ENCODE assay signal across 9 cellular contexts in genomic region chr2:30708491-30709290, GRCh38.
A peak's percentile ranks its signal among the peaks of the same experiment; 100 is the strongest.
DNase-seq lines count a peak whose midpoint lies in the region; ATAC-seq and TF ChIP-seq lines count a peak whose summit lies in the region.
"Had no signal": no experiment of that assay in that cellular context is flagged by ENCODE, and none has a peak within 500 bp of the region (broad histone marks: within the 10 kb centered on the region; RNA-seq: fewer than 3 reads in every experiment).

No MANE protein-coding gene starts in this region.

- H3K4me1 Mint-ChIP-seq in endothelial cell (ENCODE audit: unreplicated experiment), result no peaks in the 10 kb centered on the region

- no peaks in the 10 kb centered on the region for H4K20me1 ChIP-seq in OCI-LY1 (ENCODE audit: insufficient read depth, low read length)

- TF ChIP-seq CTCF in GM12865 (IDR thresholded peaks at IDR 0.05; ENCODE audit: insufficient read depth, low read depth, low read length, missing control alignments) (peak; percentile 33), OCI-LY1 (IDR thresholded peaks at IDR 0.05; ENCODE audit: low read length) (peak; percentile 54), endothelial cell (IDR thresholded peaks at IDR 0.05; ENCODE audit: unreplicated experiment) (peak; percentile 64)

- H3K79me2 ChIP-seq in OCI-LY1 (ENCODE audit: insufficient read depth, low read length), result no peaks in the 10 kb centered on the region

- no peaks in the 10 kb centered on the region for H3K9me2 ChIP-seq in OCI-LY1 (ENCODE audit: low read depth, low read length)

- DNase-seq in GM12865 (ENCODE audit: low read depth), result peak; percentile 19
- DNase-seq in endothelial cell (ENCODE audit: low spot score), result no peak
- DNase-seq in posterior vena cava (ENCODE audit: low spot score), result peak; percentile 77
- DNase-seq in left lobe of liver (ENCODE audit: low spot score), result no peak
- no peak for DNase-seq in NCI-H2227 treated with DMSO at 0.1 percent for 48 hours (lab: John Stamatoyannopoulos, UW)
- DNase-seq in NOMO-1 (lab: John Stamatoyannopoulos, UW; ENCODE audit: unreplicated experiment in 2 of 2), result no peak
- DNase-seq: activated T-cell treated with anti-CD3 and anti-CD28 coated beads for 4 hours had no signal

- H3K27me3 Mint-ChIP-seq in endothelial cell (ENCODE audit: unreplicated experiment), result no peaks in the 10 kb centered on the region
- H3K27me3 Mint-ChIP-seq: IgD-negative memory B cell had no signal

- no peak overlapping the region for H3K9ac ChIP-seq in OCI-LY1 (ENCODE audit: low read length)

- no peak overlapping the region for H3K27ac ChIP-seq in OCI-LY1 (ENCODE audit: low read depth, low read length, poor library complexity, severe bottlenecking)

- H3K4me2 ChIP-seq in OCI-LY1 (ENCODE audit: low read length), result no peak overlapping the region

- no peaks in the 10 kb centered on the region for H3K36me3 Mint-ChIP-seq in endothelial cell (ENCODE audit: low read depth, unreplicated experiment)
- H3K36me3 Mint-ChIP-seq: IgD-negative memory B cell had no signal

- no peak for ATAC-seq in left lobe of liver

- H3K4me3 Mint-ChIP-seq in endothelial cell (ENCODE audit: unreplicated experiment), result no peak overlapping the region
- H3K4me3 Mint-ChIP-seq: IgD-negative memory B cell had no signal

- H3K36me3 ChIP-seq in OCI-LY1 (ENCODE audit: insufficient read depth, low read length), result no peaks in the 10 kb centered on the region

- intact Hi-C loops in posterior vena cava (cut with DNase I), result loop anchor here (5.0 to 10.0 kb wide), 4 partner anchors 304 to 536 kb away; no protein-coding TSS in a partner anchor

- no peak overlapping the region for H2AFZ ChIP-seq in OCI-LY1 (ENCODE audit: low read length)

- H3K4me1 ChIP-seq in OCI-LY1 (ENCODE audit: insufficient read depth, low read length, severe bottlenecking), result no peaks in the 10 kb centered on the region

- no peak overlapping the region for H3K27ac Mint-ChIP-seq in endothelial cell (ENCODE audit: unreplicated experiment)

- no peaks in the 10 kb centered on the region for H3F3A ChIP-seq in OCI-LY1 (ENCODE audit: insufficient read depth, low read length)

- no peaks in the 10 kb centered on the region; the same call in 1 of the 2 replicates for H3K27me3 ChIP-seq in OCI-LY1 (ENCODE audit: insufficient read depth, low read length)

- no peaks in the 10 kb centered on the region for H3K9me3 Mint-ChIP-seq in endothelial cell (ENCODE audit: unreplicated experiment)
- H3K9me3 Mint-ChIP-seq: IgD-negative memory B cell had no signal

- H3K9me3 ChIP-seq in OCI-LY1 (ENCODE audit: low read length), result no peaks in the 10 kb centered on the region

- no peak overlapping the region for H3K4me3 ChIP-seq in GM12865 (ENCODE audit: low read depth, low read length)
- no peak overlapping the region for H3K4me3 ChIP-seq in OCI-LY1 (ENCODE audit: low read depth, low read length, poor library complexity, severe bottlenecking)

Comparison
In these comparisons a context has a peak if more than half of its experiments do, and no peak if none do; other contexts are left out.
1. DNase-seq: peak in GM12865 (single experiment) and posterior vena cava (single experiment); none in endothelial cell (single experiment), left lobe of liver (single experiment), NCI-H2227 treated with DMSO at 0.1 percent for 48 hours (single experiment) and NOMO-1 (0 of 2).
2. Peak in every context shown above with its lines, with median percentiles within 50 percentile points of each other: CTCF ChIP-seq.